Comparison of ENCODE assay signal across 12 cellular contexts in genomic region chr19:12944064-12944674, GRCh38. TPM values are rescaled to one million over a fixed set of nuclear protein-coding genes. Genes with fewer than 3 reads are reported as not detected.
DNase-seq lines count a peak whose midpoint lies in the region; ATAC-seq, FAIRE-seq and TF ChIP-seq lines count a peak whose summit lies in the region.
"Had no signal": no experiment of that assay in that cellular context is flagged by ENCODE, and none has a peak within 500 bp of the region (broad histone marks: within the 10 kb centered on the region; RNA-seq: fewer than 3 reads in every experiment).

No MANE protein-coding gene starts in this region.

- peak overlapping the region; percentile 55 to 99 (median 96) for H3K27ac Mint-ChIP-seq in CD4-positive, alpha-beta memory T cell
- H3K27ac Mint-ChIP-seq in brain = peak overlapping the region in 3 of 5 experiments; percentile 35 to 97 (median 85)
- H3K27ac Mint-ChIP-seq in T-cell = peak overlapping the region in 1 of 2 donors; percentile 90

- H3K4me3 Mint-ChIP-seq in CD4-positive, alpha-beta memory T cell = no peak overlapping the region
- H3K4me3 Mint-ChIP-seq in brain (peak overlapping the region in 3 of 5 experiments; percentile 37 to 91 (median 52)), T-cell (peak overlapping the region in 1 of 3 donors; percentile 93)

- no peak for DNase-seq in CD4-positive, alpha-beta memory T cell
- DNase-seq in kidney tubule cell (ENCODE audit: low spot score) (no peak), KG1 (lab: John Stamatoyannopoulos, UW) (no peak), T-cell (no peak), small intestine (no peak)
- DNase-seq: DMS79, NCI-H1694, Right ventricle myocardium superior had no signal

- H2AFZ ChIP-seq in KMS-11 (ENCODE audit: low read depth) = no peak overlapping the region

- peaks cover 26 to 67% (median 42%) of the 10 kb centered on the region in 4 donors for H3K4me1 Mint-ChIP-seq in CD4-positive, alpha-beta memory T cell
- H3K4me1 Mint-ChIP-seq in brain (peaks cover 74% of the 10 kb centered on the region), T-cell (peaks cover 56 to 66% (median 64%) of the 10 kb centered on the region in 3 donors)

- intact Hi-C loops in CD4-positive, alpha-beta memory T cell (cut with micrococcal nuclease) = no loop called here

- peaks cover 0 to 3% (median 0%) of the 10 kb centered on the region in 8 donors for H3K9me3 Mint-ChIP-seq in CD4-positive, alpha-beta memory T cell
- H3K9me3 Mint-ChIP-seq in brain = peaks cover 0 to 6% (median 0%) of the 10 kb centered on the region in 5 experiments
- no peaks in the 10 kb centered on the region for H3K9me3 Mint-ChIP-seq in T-cell

- FAIRE-seq in small intestine (lab: Jason Lieb, UNC) = no peak
- FAIRE-seq: islet of Langerhans had no signal

- TF ChIP-seq CTCF in KMS-11 (conservative IDR thresholded peaks at IDR 0.05; ENCODE audit: low read depth, low read length) (no peak), brain (conservative IDR thresholded peaks at IDR 0.05) (no peak), neutrophil (IDR thresholded peaks at IDR 0.05) (no peak)

- peaks cover 0 to 2% of the 10 kb centered on the region in 2 donors for H3K27me3 Mint-ChIP-seq in CD4-positive, alpha-beta memory T cell
- H3K27me3 Mint-ChIP-seq in brain (peaks cover 4% of the 10 kb centered on the region), T-cell (no peaks in the 10 kb centered on the region)

- H3K4me3 ChIP-seq in CD4-positive, alpha-beta memory T cell (ENCODE audit: low read length in 2 of 2) = no peak overlapping the region
- H3K4me3 ChIP-seq in KMS-11 (IDR thresholded peaks at IDR 0.05; ENCODE audit: insufficient read depth, low read depth, low read length) (no peak overlapping the region), neutrophil (ENCODE audit: low read depth in 1 of 2, low read length in 1 of 2) (no peak overlapping the region), small intestine (ENCODE audit: low read depth in 1 of 2, low read length in 2 of 2) (no peak overlapping the region)

- CTCF ChIA-PET in CD4-positive, alpha-beta memory T cell (lab: Charles Lee; ENCODE audit: partially characterized antibody) = interaction anchor here (0.9 kb wide), 1 partner anchor 59 kb away, joined by 3 read pairs; no protein-coding TSS in a partner anchor
- CTCF ChIA-PET in T-cell (lab: Charles Lee) = interaction anchor here in 1 of 2 donors (0.7 kb wide), 1 partner anchor 25 kb away, joined by 4 read pairs; the partner anchor contains the start of gene SYCE2

- 38 to 68% (median 53%) methylated on average over 2 to 3 of the region's 3 CpGs for WGBS in small intestine, 3 donors

- H3K4me1 ChIP-seq in CD4-positive, alpha-beta memory T cell (ENCODE audit: insufficient read depth, low read length) = peaks cover 46% of the 10 kb centered on the region
- H3K4me1 ChIP-seq in KMS-11 (ENCODE audit: low read depth, poor library complexity, severe bottlenecking) (peaks cover 66% of the 10 kb centered on the region), neutrophil (ENCODE audit: control insufficient read depth in 1 of 2, insufficient read depth in 1 of 2, low read depth in 1 of 2, low read length in 1 of 2) (peaks cover 31 to 39% of the 10 kb centered on the region in 2 experiments), small intestine (ENCODE audit: control insufficient read depth in 2 of 2, insufficient read depth in 1 of 2, low read depth in 1 of 2, low read length in 1 of 2) (peaks cover 2 to 7% of the 10 kb centered on the region in 2 donors)

- no peaks in the 10 kb centered on the region for H3K9me3 ChIP-seq in CD4-positive, alpha-beta memory T cell (ENCODE audit: control insufficient read depth in 1 of 2, low read length in 2 of 2)
- H3K9me3 ChIP-seq in neutrophil (no peaks in the 10 kb centered on the region), small intestine (ENCODE audit: control insufficient read depth, low read depth) (no peaks in the 10 kb centered on the region)

- peaks cover 42 to 73% of the 10 kb centered on the region in 2 donors for H3K36me3 Mint-ChIP-seq in CD4-positive, alpha-beta memory T cell
- H3K36me3 Mint-ChIP-seq in brain (peaks cover 74% of the 10 kb centered on the region), T-cell (peaks cover 43% of the 10 kb centered on the region)

- POLR2A ChIA-PET in CD4-positive, alpha-beta memory T cell (lab: Charles Lee; ENCODE audit: partially characterized antibody) = interaction anchor here (0.6 to 1.3 kb wide), 2 partner anchors 54 to 1088 kb away, joined by 3 to 6 read pairs; partner anchors contain the start of gene GCDH
- POLR2A ChIA-PET in T-cell (lab: Charles Lee) = no interaction called here

- no peak overlapping the region; the same call in 1 of the 2 replicates for H3K4me2 ChIP-seq in KMS-11

- H3K79me2 ChIP-seq in KMS-11 (ENCODE audit: insufficient read depth, low read depth) = peaks cover 51% of the 10 kb centered on the region

- no peak overlapping the region for H3K9ac ChIP-seq in KMS-11

- peaks cover 66% of the 10 kb centered on the region for H3K36me3 ChIP-seq in CD4-positive, alpha-beta memory T cell (ENCODE audit: insufficient read depth, low read length)
- H3K36me3 ChIP-seq in KMS-11 (ENCODE audit: insufficient read depth) (peaks cover 37% of the 10 kb centered on the region), neutrophil (peaks cover 39% of the 10 kb centered on the region), small intestine (ENCODE audit: control insufficient read depth in 2 of 2, insufficient read depth in 2 of 2, low read length in 2 of 2) (peaks cover 23% of the 10 kb centered on the region in 2 donors)

- no peaks in the 10 kb centered on the region for H3K27me3 ChIP-seq in CD4-positive, alpha-beta memory T cell (ENCODE audit: insufficient read depth, low read length)
- H3K27me3 ChIP-seq in KMS-11 (ENCODE audit: insufficient read depth, low read depth) (no peaks in the 10 kb centered on the region), neutrophil (no peaks in the 10 kb centered on the region), small intestine (ENCODE audit: control insufficient read depth in 2 of 2, insufficient read depth in 2 of 2, low read length in 2 of 2) (no peaks in the 10 kb centered on the region)

- H3K27ac ChIP-seq in CD4-positive, alpha-beta memory T cell (ENCODE audit: low read depth, low read length) = peak overlapping the region; percentile 78
- H3K27ac ChIP-seq in KMS-11 (peak overlapping the region; percentile 84; the same call in 1 of the 2 replicates), neutrophil (peak overlapping the region; percentile 81), small intestine (ENCODE audit: low read depth in 1 of 2, low read length in 1 of 2) (peak overlapping the region in 1 of 2 donors; percentile 95)

- no peak for ATAC-seq in T-cell (replicated peaks in 1 of 4)

- peaks cover 11% of the 10 kb centered on the region for H4K20me1 ChIP-seq in KMS-11 (ENCODE audit: insufficient read depth)

RNA-seq across cellular contexts. Expression of gene RAD23A, which starts 1.5 kb away (rescaled TPM):
- total RNA-seq in CD4-positive, alpha-beta memory T cell = 10 to 100 TPM; 88.6 to 98.4 TPM
- 100 to 1,000 TPM in 1 of 2 donors, 10 to 100 TPM in 1; 77.0 to 105 TPM for polyA plus RNA-seq in CD4-positive, alpha-beta memory T cell
- 343 TPM for polyA plus RNA-seq in brain (ENCODE audit: insufficient read depth, low read depth, low replicate concordance)
- 100 to 1,000 TPM in 3 of 5 donors, 10 to 100 TPM in 2; 82.0 to 116 (median 104) TPM for total RNA-seq in T-cell
- polyA plus RNA-seq in small intestine = 100 to 1,000 TPM in 1 of 3 donors, 10 to 100 TPM in 2; 93.0 to 114 (median 98.9) TPM

RNA-seq across cellular contexts. Expression of gene CALR, which starts 5.8 kb away (rescaled TPM):
- 100 to 1,000 TPM; 484 to 499 TPM for total RNA-seq in CD4-positive, alpha-beta memory T cell
- polyA plus RNA-seq in CD4-positive, alpha-beta memory T cell = 100 to 1,000 TPM in 1 of 2 donors, 10 to 100 TPM in 1; 87.5 to 151 TPM
- polyA plus RNA-seq in brain (ENCODE audit: insufficient read depth, low read depth, low replicate concordance) = 637 TPM
- total RNA-seq in T-cell = 100 to 1,000 TPM; 429 to 530 (median 501) TPM
- 100 to 1,000 TPM; 117 to 696 (median 173) TPM for polyA plus RNA-seq in small intestine

RNA-seq across cellular contexts. Expression of gene FARSA, which starts 10.7 kb away (rescaled TPM):
- 10 to 100 TPM; 53.8 to 59.1 TPM for total RNA-seq in CD4-positive, alpha-beta memory T cell
- polyA plus RNA-seq in CD4-positive, alpha-beta memory T cell = 10 to 100 TPM; 63.2 to 68.1 TPM
- 156 TPM for polyA plus RNA-seq in brain (ENCODE audit: insufficient read depth, low read depth, low replicate concordance)
- 10 to 100 TPM; 28.3 to 86.2 (median 73.4) TPM for total RNA-seq in T-cell
- polyA plus RNA-seq in small intestine = 10 to 100 TPM; 32.4 to 74.4 (median 36.0) TPM

RNA-seq across cellular contexts. Expression of gene GADD45GIP1, which starts 12.9 kb away (rescaled TPM):
- 10 to 100 TPM; 14.7 to 17.9 TPM for total RNA-seq in CD4-positive, alpha-beta memory T cell
- 10 to 100 TPM; 61.0 to 65.1 TPM for polyA plus RNA-seq in CD4-positive, alpha-beta memory T cell
- polyA plus RNA-seq in brain (ENCODE audit: insufficient read depth, low read depth, low replicate concordance) = 73.8 TPM
- total RNA-seq in T-cell = 10 to 100 TPM in 3 of 5 donors, 1 to 10 TPM in 2; 6.2 to 22.6 (median 20.1) TPM
- polyA plus RNA-seq in small intestine = 10 to 100 TPM; 32.3 to 42.2 (median 40.0) TPM

RNA-seq across cellular contexts. Expression of gene SYCE2, which starts 25.1 kb away (rescaled TPM):
- total RNA-seq in CD4-positive, alpha-beta memory T cell = under 1 TPM in 1 of 2 experiments, not detected in 1; 0.79 TPM
- not detected for polyA plus RNA-seq in CD4-positive, alpha-beta memory T cell
- polyA plus RNA-seq in brain (ENCODE audit: insufficient read depth, low read depth, low replicate concordance) (7.6 TPM), small intestine (under 1 TPM in 1 of 3 donors, not detected in 2; 0.18 TPM)
- 1 to 10 TPM in 2 of 5 donors, not detected in 3; 2.5 to 2.8 TPM for total RNA-seq in T-cell
- total RNA-seq: Right ventricle myocardium superior had no signal

Comparison
In these comparisons a context has a peak if more than half of its experiments do, and no peak if none do; other contexts are left out.
1. H3K4me3 Mint-ChIP-seq: peak in brain (3 of 5); none in CD4-positive, alpha-beta memory T cell (0 of 8).